Comparison of ENCODE assay signal across 18 cellular contexts in genomic region chr4:8179074-8179473, GRCh38. TPM values are rescaled to one million over a fixed set of nuclear protein-coding genes. Genes with fewer than 3 reads are reported as not detected.
DNase-seq lines count a peak whose midpoint lies in the region; ATAC-seq and TF ChIP-seq lines count a peak whose summit lies in the region.
"Had no signal": no experiment of that assay in that cellular context is flagged by ENCODE, and none has a peak within 500 bp of the region (broad histone marks: within the 10 kb centered on the region; RNA-seq: fewer than 3 reads in every experiment).

No MANE protein-coding gene starts in this region.

- H3K4me3 Mint-ChIP-seq in mesothelial cell of epicardium: no peak overlapping the region
- H3K4me3 Mint-ChIP-seq: B cell; CD4-positive, alpha-beta T cell; CD8-positive, alpha-beta T cell had no signal

- ATAC-seq in Right ventricle myocardium inferior (no peak), GM18870 (IDR thresholded peaks at IDR 0.05; ENCODE audit: unreplicated experiment) (no peak)
- ATAC-seq: A549; CD8-positive, alpha-beta T cell had no signal

- H3K4me3 ChIP-seq in osteoblast (ENCODE audit: insufficient read depth, low read length): no peak overlapping the region
- H3K4me3 ChIP-seq: A549; BLaER1 treated with 17β-estradiol and CSF1 and Interleukin-3, amounts not matched to agents 10 nM and 100 nM had no signal

- no peaks in the 10 kb centered on the region for H3K36me3 ChIP-seq in osteoblast (ENCODE audit: insufficient read depth, low read length)
- H3K36me3 ChIP-seq: BLaER1 treated with 17β-estradiol and CSF1 and Interleukin-3, amounts not matched to agents 10 nM and 100 nM had no signal

- H3K4me2 ChIP-seq in osteoblast (ENCODE audit: insufficient read depth, low read length): no peak overlapping the region
- H3K4me2 ChIP-seq: A549; BLaER1 treated with 17β-estradiol and CSF1 and Interleukin-3, amounts not matched to agents 10 nM and 100 nM had no signal

- no peaks in the 10 kb centered on the region for H3K9me3 Mint-ChIP-seq in mesothelial cell of epicardium
- H3K9me3 Mint-ChIP-seq: CD4-positive, alpha-beta T cell; CD8-positive, alpha-beta T cell had no signal

- no peak overlapping the region for H3K27ac Mint-ChIP-seq in mesothelial cell of epicardium
- H3K27ac Mint-ChIP-seq: B cell; CD4-positive, alpha-beta T cell; CD8-positive, alpha-beta T cell had no signal

- H3K27me3 ChIP-seq in osteoblast (ENCODE audit: insufficient read depth, low read length): peaks cover 8% of the 10 kb centered on the region
- H3K27me3 ChIP-seq: BLaER1 treated with 17β-estradiol and CSF1 and Interleukin-3, amounts not matched to agents 10 nM and 100 nM had no signal

- no peaks in the 10 kb centered on the region for H3K27me3 Mint-ChIP-seq in mesothelial cell of epicardium (ENCODE audit: low read depth)
- H3K27me3 Mint-ChIP-seq: B cell; CD4-positive, alpha-beta T cell had no signal

- DNase-seq in Right ventricle myocardium inferior (ENCODE audit: missing footprints): peak; percentile 41
- DNase-seq in cardiac septum (ENCODE audit: low spot score): no peak
- DNase-seq in head of caudate nucleus: peak in 30 of 42 donors; percentile 21 to 88 (median 58)
- DNase-seq in osteoblast (ENCODE audit: insufficient read length, low spot score, missing footprints): peak; percentile 18
- no peak for DNase-seq in mesothelial cell of epicardium (ENCODE audit: low spot score in 2 of 2, unreplicated experiment in 2 of 2)
- DNase-seq: AML-193; Caco-2; Calu3; CD4-positive, alpha-beta T cell; CD8-positive, alpha-beta T cell; DMS79 treated with DMSO at 0.1 percent for 48 hours; GF-D8 had no signal

- H3K4me1 ChIP-seq in osteoblast (ENCODE audit: insufficient read depth, low read length): peaks cover 14% of the 10 kb centered on the region

- H3K9me3 ChIP-seq in osteoblast (ENCODE audit: low read depth, low read length): no peaks in the 10 kb centered on the region
- H3K9me3 ChIP-seq: A549; BLaER1 treated with 17β-estradiol and CSF1 and Interleukin-3, amounts not matched to agents 10 nM and 100 nM; Caco-2 had no signal

- no peak overlapping the region for H2AFZ ChIP-seq in osteoblast (ENCODE audit: low read length)

- intact Hi-C loops in Right ventricle myocardium inferior (cut with DNase I): no loop called here
- intact Hi-C loops in cardiac septum (cut with DNase I): loop anchor here (5.0 kb wide), 1 partner anchor 63 kb away; no protein-coding TSS in a partner anchor
- intact Hi-C loops in head of caudate nucleus (cut with DNase I): no loop called here

- peaks cover 42% of the 10 kb centered on the region for H3K4me1 Mint-ChIP-seq in mesothelial cell of epicardium

- H4K20me1 ChIP-seq in osteoblast (ENCODE audit: insufficient read depth, low read length): no peaks in the 10 kb centered on the region
- H4K20me1 ChIP-seq: BLaER1 treated with 17β-estradiol and CSF1 and Interleukin-3, amounts not matched to agents 10 nM and 100 nM had no signal

- no peaks in the 10 kb centered on the region for H3K79me2 ChIP-seq in osteoblast (ENCODE audit: insufficient read depth, low read length)

- no peaks in the 10 kb centered on the region for H3K36me3 Mint-ChIP-seq in mesothelial cell of epicardium
- H3K36me3 Mint-ChIP-seq: CD8-positive, alpha-beta T cell had no signal

- H3K27ac ChIP-seq in osteoblast (ENCODE audit: low read depth, low read length): no peak overlapping the region
- H3K27ac ChIP-seq: 22Rv1; A549; BLaER1 treated with 17β-estradiol and CSF1 and Interleukin-3, amounts not matched to agents 10 nM and 100 nM; C4-2B had no signal

- TF ChIP-seq CTCF in osteoblast (IDR thresholded peaks at IDR 0.05; ENCODE audit: extremely low read depth, low read depth, low read length): no peak
- TF ChIP-seq CTCF in mesothelial cell of epicardium (IDR thresholded peaks at IDR 0.05; ENCODE audit: unreplicated experiment): no peak

RNA-seq across cellular contexts. Expression of gene SH3TC1, which starts 20.0 kb away (rescaled TPM):
- total RNA-seq in Right ventricle myocardium inferior: 11.2 TPM
- 16.5 TPM for total RNA-seq in cardiac septum
- total RNA-seq in osteoblast: 3.5 and 3.6 TPM in 2 replicates
- 22.0 to 24.0 TPM (median 23.2 TPM) in 3 replicates for total RNA-seq in mesothelial cell of epicardium

RNA-seq across cellular contexts. Expression of gene ABLIM2, which starts 20.5 kb away (rescaled TPM):
- total RNA-seq in Right ventricle myocardium inferior: 24.9 TPM
- 22.6 TPM for total RNA-seq in cardiac septum
- total RNA-seq in osteoblast: 0.29 and 0.36 TPM in 2 replicates
- total RNA-seq in mesothelial cell of epicardium: 2.7 to 3.5 TPM (median 3.1 TPM) in 3 replicates

Comparison
In these comparisons a context has a peak if more than half of its experiments do, and no peak if none do; other contexts are left out.
1. DNase-seq: peak in Right ventricle myocardium inferior (single experiment), head of caudate nucleus (30 of 42) and osteoblast (single experiment); none in cardiac septum (single experiment) and mesothelial cell of epicardium (0 of 2).